25 cellular contexts compared by ENCODE assay signal in genomic region chr6:145345094-145345493, GRCh38.
DNase-seq lines count a peak whose midpoint lies in the region; ATAC-seq, FAIRE-seq and TF ChIP-seq lines count a peak whose summit lies in the region.
"Had no signal": no experiment of that assay in that cellular context is flagged by ENCODE, and none has a peak within 500 bp of the region (broad histone marks: within the 10 kb centered on the region; RNA-seq: fewer than 3 reads in every experiment).

No MANE protein-coding gene starts in this region.

- TF ChIP-seq RAD21 in SK-N-SH (IDR thresholded peaks at IDR 0.05; ENCODE audit: low read length): no peak

- no peak for ATAC-seq in SK-N-SH treated with all-trans-retinoic acid at 6 μM for 48 hours
- no peak for ATAC-seq in GM19328 (IDR thresholded peaks at IDR 0.05; ENCODE audit: unreplicated experiment)
- ATAC-seq in GM21619 (IDR thresholded peaks at IDR 0.05; ENCODE audit: unreplicated experiment): no peak
- ATAC-seq: A549; CD8-positive, alpha-beta T cell had no signal

- no peaks in the 10 kb centered on the region for H4K20me1 ChIP-seq in SK-N-SH (ENCODE audit: insufficient read depth)
- H4K20me1 ChIP-seq: BLaER1 treated with 17β-estradiol and CSF1 and Interleukin-3, amounts not matched to agents 10 nM and 100 nM had no signal

- peaks cover 0 to 12% of the 10 kb centered on the region in 2 experiments; a peak in 2 of 4 replicates for H3K4me1 ChIP-seq in SK-N-SH (ENCODE audit: control insufficient read depth in 1 of 2, insufficient read depth in 2 of 2, low read depth in 1 of 2, low read length in 1 of 2)
- H3K4me1 ChIP-seq: A549 had no signal

- POLR2A ChIA-PET in SK-N-SH (lab: Yijun Ruan, JAX): no interaction called here

- H3K27me3 Mint-ChIP-seq in activated naive CD4-positive, alpha-beta T cell treated with anti-CD3 and anti-CD28 coated beads for 36 hours (ENCODE audit: low read depth): peaks cover 5% of the 10 kb centered on the region
- H3K27me3 Mint-ChIP-seq: B cell had no signal

- H2AFZ ChIP-seq in SK-N-SH (ENCODE audit: low read depth): no peak overlapping the region

- TF ChIP-seq CTCF in SK-N-SH (IDR thresholded peaks at IDR 0.05) (no peak), epithelial cell of esophagus (IDR thresholded peaks at IDR 0.05; ENCODE audit: insufficient read depth, low read depth, low read length, missing control alignments) (no peak)

- no peaks in the 10 kb centered on the region for H3K9me3 ChIP-seq in SK-N-SH
- H3K9me3 ChIP-seq: A549; BLaER1 treated with 17β-estradiol and CSF1 and Interleukin-3, amounts not matched to agents 10 nM and 100 nM had no signal

- DNase-seq in SK-N-SH: no peak
- no peak for DNase-seq in GM12892 (ENCODE audit: insufficient read length)
- DNase-seq in epithelial cell of esophagus (ENCODE audit: low read depth): peak; percentile 10
- no peak for DNase-seq in activated naive CD4-positive, alpha-beta T cell treated with anti-CD3 and anti-CD28 coated beads for 36 hours
- DNase-seq: AML-193; CD4-positive, alpha-beta T cell; CD8-positive, alpha-beta T cell; COR-L47; DMS 273 treated with DMSO at 0.1 percent for 48 hours; DMS153; DMS53; DMS79; DND-41; GF-D8 had no signal

- CTCF ChIA-PET in SK-N-SH (lab: Yijun Ruan, JAX): no interaction called here
- CTCF ChIA-PET in activated naive CD4-positive, alpha-beta T cell treated with anti-CD3 and anti-CD28 coated beads for 36 hours (lab: Charles Lee): no interaction called here

- H3K27ac ChIP-seq in SK-N-SH (ENCODE audit: low read depth in 2 of 2, low read length in 1 of 2): no peak overlapping the region
- H3K27ac ChIP-seq: 22Rv1; A549; BLaER1 treated with 17β-estradiol and CSF1 and Interleukin-3, amounts not matched to agents 10 nM and 100 nM; C4-2B had no signal

- no peaks in the 10 kb centered on the region for H3K36me3 ChIP-seq in SK-N-SH (replicated peaks in 1 of 2; ENCODE audit: control insufficient read depth in 1 of 2, insufficient read depth in 2 of 2, low read length in 1 of 2)
- H3K36me3 ChIP-seq: BLaER1 treated with 17β-estradiol and CSF1 and Interleukin-3, amounts not matched to agents 10 nM and 100 nM had no signal

- H3K4me2 ChIP-seq in SK-N-SH: no peak overlapping the region
- H3K4me2 ChIP-seq: A549; BLaER1 treated with 17β-estradiol and CSF1 and Interleukin-3, amounts not matched to agents 10 nM and 100 nM had no signal

- no peaks in the 10 kb centered on the region for H3K79me2 ChIP-seq in SK-N-SH (ENCODE audit: insufficient read depth)

- intact Hi-C loops in activated naive CD4-positive, alpha-beta T cell treated with anti-CD3 and anti-CD28 coated beads for 36 hours (cut with micrococcal nuclease): no loop called here

- no peak for TF ChIP-seq EP300 in SK-N-SH (IDR thresholded peaks at IDR 0.05; ENCODE audit: borderline replicate concordance in 1 of 2, low read depth in 1 of 2, low read length in 1 of 2)

- no peaks in the 10 kb centered on the region for H3F3A ChIP-seq in SK-N-SH (replicated peaks; ENCODE audit: insufficient read depth)

- H3K4me3 Mint-ChIP-seq in activated naive CD4-positive, alpha-beta T cell treated with anti-CD3 and anti-CD28 coated beads for 36 hours: no peak overlapping the region
- H3K4me3 Mint-ChIP-seq: B cell; CD4-positive, alpha-beta T cell; CD8-positive, alpha-beta T cell had no signal

- H3K9me2 ChIP-seq in SK-N-SH: no peaks in the 10 kb centered on the region

- H3K4me3 ChIP-seq in SK-N-SH (ENCODE audit: low read depth in 2 of 2, low read length in 1 of 2) (no peak overlapping the region), epithelial cell of esophagus (ENCODE audit: low read length) (no peak overlapping the region)
- H3K4me3 ChIP-seq: A549; BLaER1 treated with 17β-estradiol and CSF1 and Interleukin-3, amounts not matched to agents 10 nM and 100 nM had no signal

- no peaks in the 10 kb centered on the region for H3K9me3 Mint-ChIP-seq in activated naive CD4-positive, alpha-beta T cell treated with anti-CD3 and anti-CD28 coated beads for 36 hours
- H3K9me3 Mint-ChIP-seq: CD4-positive, alpha-beta T cell; CD8-positive, alpha-beta T cell had no signal

- H3K27ac Mint-ChIP-seq in activated naive CD4-positive, alpha-beta T cell treated with anti-CD3 and anti-CD28 coated beads for 36 hours: no peak overlapping the region
- H3K27ac Mint-ChIP-seq: B cell; CD4-positive, alpha-beta T cell; CD8-positive, alpha-beta T cell had no signal

- H3K9ac ChIP-seq in SK-N-SH: no peak overlapping the region
- H3K9ac ChIP-seq: BLaER1 treated with 17β-estradiol and CSF1 and Interleukin-3, amounts not matched to agents 10 nM and 100 nM had no signal

- H3K27me3 ChIP-seq in SK-N-SH (ENCODE audit: insufficient read depth): no peaks in the 10 kb centered on the region
- H3K27me3 ChIP-seq: BLaER1 treated with 17β-estradiol and CSF1 and Interleukin-3, amounts not matched to agents 10 nM and 100 nM had no signal

- H3K36me3 Mint-ChIP-seq in activated naive CD4-positive, alpha-beta T cell treated with anti-CD3 and anti-CD28 coated beads for 36 hours (ENCODE audit: low read depth): no peaks in the 10 kb centered on the region
- H3K36me3 Mint-ChIP-seq: CD8-positive, alpha-beta T cell had no signal

- TF ChIP-seq POLR2A in GM12892 (IDR thresholded peaks at IDR 0.05; ENCODE audit: low read depth, low read length): no peak

- no peaks in the 10 kb centered on the region for H3K4me1 Mint-ChIP-seq in activated naive CD4-positive, alpha-beta T cell treated with anti-CD3 and anti-CD28 coated beads for 36 hours (ENCODE audit: low read depth)

- FAIRE-seq in GM12892 (lab: Jason Lieb, UNC): peak; percentile 33
- FAIRE-seq: A549, G401.6, GM12891, GM18507 had no signal

TF ChIP-seq in SK-N-SH treated with all-trans-retinoic acid at 6 μM for 48 hours, 23 proteins besides CTCF, POLR2A, EP300 and RAD21:
- TF ChIP-seq ISL1 (CRISPR knock-in tag; IDR thresholded peaks at IDR 0.05) (peak; percentile 79), OSR1 (CRISPR knock-in tag; IDR thresholded peaks at IDR 0.05) (no peak)
TF ChIP-seq in SK-N-SH treated with all-trans-retinoic acid at 6 μM for 48 hours: peak in this region for 1.

TF ChIP-seq in SK-N-SH, 30 proteins besides CTCF, POLR2A, EP300 and RAD21:
- no peak for TF ChIP-seq RFX5 (IDR thresholded peaks at IDR 0.05; ENCODE audit: low read length)
- no peak for TF ChIP-seq SIN3A (IDR thresholded peaks at IDR 0.05; ENCODE audit: borderline replicate concordance, low read depth, low read length)
- no peak for TF ChIP-seq RXRA (IDR thresholded peaks at IDR 0.05; ENCODE audit: borderline replicate concordance, low read depth)
- TF ChIP-seq NFIC (IDR thresholded peaks at IDR 0.05; ENCODE audit: borderline replicate concordance): no peak
- no peak for TF ChIP-seq TEAD4 (IDR thresholded peaks at IDR 0.05; ENCODE audit: borderline replicate concordance, insufficient read depth)
